2 cellular contexts compared by ENCODE assay signal in genomic region chr6:161227004-161227950, GRCh38.
TF ChIP-seq lines count a peak whose summit lies in the region.

No MANE protein-coding gene starts in this region.

TF ChIP-seq in IMR-90, 13 proteins besides CTCF, POLR2A, EP300 and RAD21:
- TF ChIP-seq CHD1 (IDR thresholded peaks at IDR 0.05; ENCODE audit: low read depth, low read length) (no peak), CEBPB (IDR thresholded peaks at IDR 0.05; ENCODE audit: low read depth, low read length) (peak; percentile 44; the same call in 1 of the 2 replicates), SMC3 (IDR thresholded peaks at IDR 0.05; ENCODE audit: low read depth, low read length) (no peak), RCOR1 (IDR thresholded peaks at IDR 0.05; ENCODE audit: insufficient replicate concordance, low read length) (no peak), NFE2L2 (IDR thresholded peaks at IDR 0.05; ENCODE audit: low read depth, low read length) (no peak)
- TF ChIP-seq, protein P1, sequence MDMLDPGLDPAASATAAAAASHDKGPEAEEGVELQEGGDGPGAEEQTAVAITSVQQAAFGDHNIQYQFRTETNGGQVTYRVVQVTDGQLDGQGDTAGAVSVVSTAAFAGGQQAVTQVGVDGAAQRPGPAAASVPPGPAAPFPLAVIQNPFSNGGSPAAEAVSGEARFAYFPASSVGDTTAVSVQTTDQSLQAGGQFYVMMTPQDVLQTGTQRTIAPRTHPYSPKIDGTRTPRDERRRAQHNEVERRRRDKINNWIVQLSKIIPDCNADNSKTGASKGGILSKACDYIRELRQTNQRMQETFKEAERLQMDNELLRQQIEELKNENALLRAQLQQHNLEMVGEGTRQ (IDR thresholded peaks at IDR 0.05; ENCODE audit: low read depth, low read length): no peak
TF ChIP-seq in IMR-90: peak in this region for 1.

TF ChIP-seq in endothelial cell of umbilical vein, 7 proteins besides CTCF, POLR2A, EP300 and RAD21:
- TF ChIP-seq EZH2 (IDR thresholded peaks at IDR 0.05; ENCODE audit: borderline replicate concordance, low read depth, low read length, severe bottlenecking): no peak
- no peak for TF ChIP-seq JUN (IDR thresholded peaks at IDR 0.05; ENCODE audit: borderline replicate concordance, insufficient read depth, insufficient read length, low read depth)
- TF ChIP-seq GATA2 (IDR thresholded peaks at IDR 0.05; ENCODE audit: insufficient read depth, insufficient read length, low read depth, low read length): no peak
- no peak for TF ChIP-seq MAX (IDR thresholded peaks at IDR 0.05; ENCODE audit: insufficient read depth, insufficient read length)
- no peak for TF ChIP-seq FOS (IDR thresholded peaks at IDR 0.05; ENCODE audit: borderline replicate concordance, insufficient read depth, low read length)
